In genomic region chr20:20864346-20865096, GRCh38 we compare ENCODE assay signal across 8 cellular contexts.
DNase-seq lines count a peak whose midpoint lies in the region; ATAC-seq and TF ChIP-seq lines count a peak whose summit lies in the region.
"Had no signal": no experiment of that assay in that cellular context is flagged by ENCODE, and none has a peak within 500 bp of the region (broad histone marks: within the 10 kb centered on the region; RNA-seq: fewer than 3 reads in every experiment).

No MANE protein-coding gene starts in this region.

- POLR2A ChIA-PET in HEK293T (lab: Yijun Ruan, JAX): no interaction called here

- ATAC-seq in GM21447 (IDR thresholded peaks at IDR 0.05; ENCODE audit: unreplicated experiment) (no peak), HG02885 (IDR thresholded peaks at IDR 0.05; ENCODE audit: poor library complexity, unreplicated experiment) (no peak)

- in situ Hi-C loops in T47D (cut with HindIII; ENCODE audit: low pct_unique_long_range_greater_than_20kb, low sequenced_read_pairs): no loop called here

- DNase-seq in HEK293T (ENCODE audit: extremely low spot score) (peak; percentile 51), NCI-H345 (lab: John Stamatoyannopoulos, UW) (peak; percentile 70), T47D (ENCODE audit: low read depth in 1 of 2, low spot score in 1 of 2) (peak; percentile 55 to 72), retina (peak; percentile 64), NCI-H1694 (lab: John Stamatoyannopoulos, UW) (no peak)
- DNase-seq: activated CD4-positive, CD25-positive, alpha-beta regulatory T cell treated with anti-CD3 and anti-CD28 coated beads, Interleukin-2, amount 50 U/mL, for 72 hours had no signal

- CTCF ChIA-PET in HEK293T (lab: Yijun Ruan, JAX): interaction anchor here (0.9 to 1.7 kb wide), 4 partner anchors 27 to 657 kb away, joined by 3 to 8 read pairs (median 4); no protein-coding TSS in a partner anchor

TF ChIP-seq in HEK293T, 16 proteins besides CTCF, POLR2A, EP300 and RAD21:
- TF ChIP-seq FOXA1 (IDR thresholded peaks at IDR 0.05) (no peak), L3MBTL2 (conservative IDR thresholded peaks at IDR 0.05) (no peak), SP1 (IDR thresholded peaks at IDR 0.05) (no peak), FOXM1 (IDR thresholded peaks at IDR 0.05; ENCODE audit: borderline replicate concordance) (no peak), SUZ12 (IDR thresholded peaks at IDR 0.05) (no peak), ZNF384 (IDR thresholded peaks at IDR 0.05) (no peak)
- TF ChIP-seq, protein P1, sequence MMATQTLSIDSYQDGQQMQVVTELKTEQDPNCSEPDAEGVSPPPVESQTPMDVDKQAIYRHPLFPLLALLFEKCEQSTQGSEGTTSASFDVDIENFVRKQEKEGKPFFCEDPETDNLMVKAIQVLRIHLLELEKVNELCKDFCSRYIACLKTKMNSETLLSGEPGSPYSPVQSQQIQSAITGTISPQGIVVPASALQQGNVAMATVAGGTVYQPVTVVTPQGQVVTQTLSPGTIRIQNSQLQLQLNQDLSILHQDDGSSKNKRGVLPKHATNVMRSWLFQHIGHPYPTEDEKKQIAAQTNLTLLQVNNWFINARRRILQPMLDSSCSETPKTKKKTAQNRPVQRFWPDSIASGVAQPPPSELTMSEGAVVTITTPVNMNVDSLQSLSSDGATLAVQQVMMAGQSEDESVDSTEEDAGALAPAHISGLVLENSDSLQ (IDR thresholded peaks at IDR 0.05): 0 out of 2 replicates have a peak, but pooled peaks have one; percentile 24
